Comparison of ENCODE assay signal across 22 cellular contexts in genomic region chr11:120991830-120992686, GRCh38.
"Had no signal": no experiment of that assay in that cellular context is flagged by ENCODE, and none has a peak within 500 bp of the region (broad histone marks: within the 10 kb centered on the region; RNA-seq: fewer than 3 reads in every experiment).

No MANE protein-coding gene starts in this region.

- H2AFZ ChIP-seq: hepatocyte had no signal

- H3K4me3 ChIP-seq: hepatocyte, left ventricle myocardium inferior, pancreas, psoas muscle, stomach, transverse colon had no signal

- DNase-seq: activated CD4-positive, alpha-beta memory T cell treated with anti-CD3 and anti-CD28 coated beads, Interleukin-2, amount 10 ng/mL, durations not matched to agents 7 days and 5 days; activated CD4-positive, alpha-beta T cell treated with anti-CD3 and anti-CD28 coated beads, Interleukin-2, amount 10 ng/mL, durations not matched to agents 24 days and 14 days; activated effector memory CD4-positive, alpha-beta T cell treated with anti-CD3 and anti-CD28 coated beads, Interleukin-2, amount 50 U/mL, for 16 hours; activated naive CD4-positive, alpha-beta T cell treated with anti-CD3 and anti-CD28 coated beads, Interleukin-2, amount 10 ng/mL, durations not matched to agents 7 days and 5 days; activated T-cell treated with anti-CD3 and anti-CD28 coated beads, Interleukin-2, amount 50 U/mL, for 72 hours; amygdala; effector CD4-positive, alpha-beta T cell; foreskin melanocyte; glutamatergic neuron; left ventricle myocardium inferior; midbrain; pancreas; psoas muscle; right cardiac atrium; stimulated activated CD4-positive, alpha-beta T cell treated with anti-CD3 and anti-CD28 coated beads, Interleukin-4, amount 100 ng/mL, for 4 hours; stomach; transverse colon had no signal

- H3K9me3 ChIP-seq: left ventricle myocardium inferior, pancreas, psoas muscle, stomach, transverse colon had no signal

- H3K79me2 ChIP-seq: hepatocyte had no signal

- H3K4me2 ChIP-seq: hepatocyte had no signal

- H3K4me3 Mint-ChIP-seq: activated CD4-positive, alpha-beta memory T cell treated with anti-CD3 and anti-CD28 coated beads, Interleukin-2, amount 10 ng/mL, durations not matched to agents 7 days and 5 days; activated CD4-positive, alpha-beta T cell treated with anti-CD3 and anti-CD28 coated beads, Interleukin-2, amount 10 ng/mL, durations not matched to agents 24 days and 14 days; activated naive CD4-positive, alpha-beta T cell treated with anti-CD3 and anti-CD28 coated beads, Interleukin-2, amount 10 ng/mL, durations not matched to agents 7 days and 5 days; activated T-cell treated with anti-CD3 and anti-CD28 coated beads, Interleukin-2, amount 50 U/mL, for 72 hours; dendritic cell treated with granulocyte-macrophage colony-stimulating factor and Interleukin-4, amounts not matched to agents 40 ng/mL and 50 ng/mL, for 4 days; nephron had no signal

- H3K36me3 ChIP-seq: left ventricle myocardium inferior, pancreas, stomach, transverse colon had no signal

- H3K27ac Mint-ChIP-seq: activated CD4-positive, alpha-beta memory T cell treated with anti-CD3 and anti-CD28 coated beads, Interleukin-2, amount 10 ng/mL, durations not matched to agents 7 days and 5 days; activated CD4-positive, alpha-beta T cell treated with anti-CD3 and anti-CD28 coated beads, Interleukin-2, amount 10 ng/mL, durations not matched to agents 24 days and 14 days; activated naive CD4-positive, alpha-beta T cell treated with anti-CD3 and anti-CD28 coated beads, Interleukin-2, amount 10 ng/mL, durations not matched to agents 7 days and 5 days; activated T-cell treated with anti-CD3 and anti-CD28 coated beads, Interleukin-2, amount 50 U/mL, for 72 hours; dendritic cell treated with granulocyte-macrophage colony-stimulating factor and Interleukin-4, amounts not matched to agents 40 ng/mL and 50 ng/mL, for 4 days; nephron had no signal

- H3K36me3 Mint-ChIP-seq: activated naive CD4-positive, alpha-beta T cell treated with anti-CD3 and anti-CD28 coated beads, Interleukin-2, amount 10 ng/mL, durations not matched to agents 7 days and 5 days had no signal

- H3K4me1 ChIP-seq: left ventricle myocardium inferior, pancreas, psoas muscle, stomach, transverse colon had no signal

- H3K27ac ChIP-seq: hepatocyte, left ventricle myocardium inferior, pancreas, psoas muscle, stomach, transverse colon had no signal

- H3K4me1 Mint-ChIP-seq: nephron had no signal

- ATAC-seq: activated CD4-positive, CD25-positive, alpha-beta regulatory T cell treated with anti-CD3 and anti-CD28 coated beads, Interleukin-2, amount 50 U/mL, for 24 hours; activated T-cell treated with anti-CD3 and anti-CD28 coated beads, Interleukin-2, amount 50 U/mL, for 72 hours; pancreas; psoas muscle had no signal

- FAIRE-seq: endometrium, pancreas had no signal

- H3K9me3 Mint-ChIP-seq: activated CD4-positive, alpha-beta memory T cell treated with anti-CD3 and anti-CD28 coated beads, Interleukin-2, amount 10 ng/mL, durations not matched to agents 7 days and 5 days; activated CD4-positive, alpha-beta T cell treated with anti-CD3 and anti-CD28 coated beads, Interleukin-2, amount 10 ng/mL, durations not matched to agents 24 days and 14 days; activated naive CD4-positive, alpha-beta T cell treated with anti-CD3 and anti-CD28 coated beads, Interleukin-2, amount 10 ng/mL, durations not matched to agents 7 days and 5 days; activated T-cell treated with anti-CD3 and anti-CD28 coated beads, Interleukin-2, amount 50 U/mL, for 72 hours; dendritic cell treated with granulocyte-macrophage colony-stimulating factor and Interleukin-4, amounts not matched to agents 40 ng/mL and 50 ng/mL, for 4 days; nephron had no signal
